ENCODE assay signal across 13 cellular contexts in genomic region chr10:69495666-69496065, GRCh38.
"Had no signal": no experiment of that assay in that cellular context is flagged by ENCODE, and none has a peak within 500 bp of the region (broad histone marks: within the 10 kb centered on the region; RNA-seq: fewer than 3 reads in every experiment).

No MANE protein-coding gene starts in this region.

- H3K4me3 ChIP-seq: cardiac muscle cell, colonic mucosa, lung, skin epidermis, thoracic aorta had no signal

- H3K9me3 ChIP-seq: colonic mucosa, thoracic aorta had no signal

- ATAC-seq: esophagus mucosa had no signal

- H3K9me3 Mint-ChIP-seq: activated naive CD4-positive, alpha-beta T cell treated with anti-CD3 and anti-CD28 coated beads for 36 hours; activated T-helper 1 cell treated with anti-CD3 and anti-CD28 coated beads, Interleukin-12 subunit alpha, Interleukin-12 subunit beta, Interleukin-2, Interleukin-4 antibody, amounts not matched to agents 30 ng/mL and 10 ng/mL and 1 ng/mL, durations not matched to agents 14 hours and 24 hours and 36 hours had no signal

- DNase-seq: activated CD4-positive, alpha-beta T cell treated with anti-CD3 and anti-CD28 coated beads, Interleukin-2, amount 50 U/mL, for 1 hour; activated naive CD4-positive, alpha-beta T cell treated with anti-CD3 and anti-CD28 coated beads for 36 hours; colonic mucosa; left cardiac atrium; stimulated activated CD4-positive, alpha-beta T cell treated with anti-CD3 and anti-CD28 coated beads, Interleukin-4, amount 100 ng/mL, for 24 hours; stimulated activated naive CD4-positive, alpha-beta T cell treated with Interleukin-2 at 50 U/mL for 16 hours had no signal

- H3K27me3 ChIP-seq: cardiac muscle cell, colonic mucosa had no signal

- H3K27ac Mint-ChIP-seq: activated naive CD4-positive, alpha-beta T cell treated with anti-CD3 and anti-CD28 coated beads for 36 hours; activated T-helper 1 cell treated with anti-CD3 and anti-CD28 coated beads, Interleukin-12 subunit alpha, Interleukin-12 subunit beta, Interleukin-2, Interleukin-4 antibody, amounts not matched to agents 30 ng/mL and 10 ng/mL and 1 ng/mL, durations not matched to agents 14 hours and 24 hours and 36 hours had no signal

- H3K4me3 Mint-ChIP-seq: activated naive CD4-positive, alpha-beta T cell treated with anti-CD3 and anti-CD28 coated beads for 36 hours; activated T-helper 1 cell treated with anti-CD3 and anti-CD28 coated beads, Interleukin-12 subunit alpha, Interleukin-12 subunit beta, Interleukin-2, Interleukin-4 antibody, amounts not matched to agents 30 ng/mL and 10 ng/mL and 1 ng/mL, durations not matched to agents 14 hours and 24 hours and 36 hours had no signal

- H3K4me1 ChIP-seq: colonic mucosa had no signal

- H3K36me3 ChIP-seq: colonic mucosa, thoracic aorta had no signal

- H3K27ac ChIP-seq: cardiac muscle cell, colonic mucosa, thoracic aorta had no signal

- FAIRE-seq: urothelium cell line had no signal
